ENCODE assay signal across 8 cellular contexts in genomic region chr18:34976534-34976898, GRCh38.
A peak's percentile ranks its signal among the peaks of the same experiment; 100 is the strongest.
DNase-seq lines count a peak whose midpoint lies in the region; ATAC-seq and TF ChIP-seq lines count a peak whose summit lies in the region.

No MANE protein-coding gene starts in this region.

- H3K4me1 Mint-ChIP-seq in central memory CD8-positive, alpha-beta T cell: peaks cover 22% of the 10 kb centered on the region
- H3K4me1 Mint-ChIP-seq in natural killer cell: peaks cover 27 to 36% of the 10 kb centered on the region in 2 donors

- no peak overlapping the region for H3K27ac Mint-ChIP-seq in central memory CD8-positive, alpha-beta T cell (ENCODE audit: low read depth)
- H3K27ac Mint-ChIP-seq in natural killer cell: peak overlapping the region in 1 of 2 donors; percentile 90

- TF ChIP-seq CTCF in BE2C (IDR thresholded peaks at IDR 0.05; ENCODE audit: low read depth, low read length) (no peak), natural killer cell (IDR thresholded peaks at IDR 0.05) (no peak)

- no peaks in the 10 kb centered on the region for H3K9me3 ChIP-seq in BE2C

- H3K4me3 ChIP-seq in BE2C (ENCODE audit: low read depth, low read length): peak overlapping the region; percentile 72

- intact Hi-C loops in natural killer cell (cut with micrococcal nuclease): loop anchor here (5.0 kb wide), 1 partner anchor 521 kb away; the partner anchor contains the start of gene INO80C

- H3K9me3 Mint-ChIP-seq in central memory CD8-positive, alpha-beta T cell: no peaks in the 10 kb centered on the region
- H3K9me3 Mint-ChIP-seq in natural killer cell: no peaks in the 10 kb centered on the region

- H3K4me1 ChIP-seq in BE2C: no peaks in the 10 kb centered on the region; the same call in 1 of the 2 replicates

- no peaks in the 10 kb centered on the region for H3K27me3 ChIP-seq in BE2C

- no peaks in the 10 kb centered on the region for H3K36me3 ChIP-seq in BE2C

- ATAC-seq in HG02884 (IDR thresholded peaks at IDR 0.05; ENCODE audit: unreplicated experiment): peak; percentile 12
- ATAC-seq in central memory CD8-positive, alpha-beta T cell (replicated peaks; ENCODE audit: extremely low read depth, poor library complexity, severe bottlenecking): no peak
- ATAC-seq in natural killer cell: no peak
- ATAC-seq in HG02981 (IDR thresholded peaks at IDR 0.05; ENCODE audit: unreplicated experiment): no peak

- H3K27me3 Mint-ChIP-seq in central memory CD8-positive, alpha-beta T cell: peaks cover 9% of the 10 kb centered on the region
- peaks cover 7 to 16% of the 10 kb centered on the region in 2 donors for H3K27me3 Mint-ChIP-seq in natural killer cell (ENCODE audit: low read depth in 2 of 2)

- H3K36me3 Mint-ChIP-seq in central memory CD8-positive, alpha-beta T cell (ENCODE audit: insufficient read depth): peaks cover 3% of the 10 kb centered on the region
- H3K36me3 Mint-ChIP-seq in natural killer cell: no peaks in the 10 kb centered on the region

- H3K4me3 Mint-ChIP-seq in central memory CD8-positive, alpha-beta T cell: peak overlapping the region; percentile 90
- H3K4me3 Mint-ChIP-seq in natural killer cell: peak overlapping the region; percentile 95

- DNase-seq in BE2C (no peak), natural killer cell (no peak), GOT3 (lab: John Stamatoyannopoulos, UW) (no peak), SKM-1 treated with dmso at 0.1 percent for 144 hours (lab: John Stamatoyannopoulos, UW; ENCODE audit: unreplicated experiment) (no peak), foreskin melanocyte (no peak)
- DNase-seq in central memory CD8-positive, alpha-beta T cell (ENCODE audit: low spot score in 2 of 2): no peak
